In the genomic region with DNA sequence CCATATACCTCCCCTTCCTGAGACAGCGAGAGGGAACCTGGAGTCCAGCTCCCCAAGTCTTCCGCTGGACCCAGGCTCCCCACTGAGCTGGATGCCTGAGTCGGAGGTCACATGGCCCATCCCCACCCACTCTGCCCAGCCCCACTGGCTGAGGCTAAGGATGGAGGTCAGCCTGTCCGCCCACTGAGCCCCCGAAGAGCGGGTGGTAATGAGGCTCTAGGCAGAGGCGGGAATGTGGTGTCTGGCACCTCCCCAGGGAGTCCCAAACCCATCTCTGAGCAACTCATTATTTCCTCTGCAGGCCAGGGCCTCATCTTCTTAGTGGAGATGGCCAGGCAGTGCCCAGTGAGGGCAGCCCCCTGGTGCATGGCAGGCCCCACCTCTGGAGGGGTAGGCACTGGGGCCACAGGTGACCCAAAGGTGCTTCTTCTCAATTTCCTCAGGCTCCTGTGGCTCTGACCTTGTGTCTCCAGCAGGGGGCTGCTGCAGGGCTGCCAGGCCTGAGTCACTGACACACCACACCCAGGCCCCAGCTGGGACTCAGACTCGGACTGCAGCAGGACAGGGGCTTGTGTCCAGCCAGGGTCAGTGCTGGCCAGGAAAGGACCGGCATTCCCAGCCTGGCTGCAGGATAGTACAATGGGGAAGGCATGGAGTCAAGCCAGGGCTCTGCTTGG, we compare ENCODE assay signal across 8 cellular contexts. TPM values are rescaled to one million over a fixed set of nuclear protein-coding genes. Genes with fewer than 3 reads are reported as not detected.
DNase-seq lines count a peak whose midpoint lies in the region; ATAC-seq and TF ChIP-seq lines count a peak whose summit lies in the region.

No MANE protein-coding gene starts in this region.

- H3K4me1 ChIP-seq in CD8-positive, alpha-beta T cell (ENCODE audit: insufficient read depth, low read length), result peaks cover 6% of the 10 kb centered on the region
- H3K4me1 ChIP-seq in H9 (ENCODE audit: insufficient read depth, low read length), result no peaks in the 10 kb centered on the region; the same call in 1 of the 2 replicates
- peaks cover 0 to 10% (median 0%) of the 10 kb centered on the region in 4 donors for H3K4me1 ChIP-seq in Peyer's patch

- peaks cover 15% of the 10 kb centered on the region for H3K4me1 Mint-ChIP-seq in CD8-positive, alpha-beta T cell (ENCODE audit: low read depth)
- H3K4me1 Mint-ChIP-seq in H9, result peaks cover 17 to 23% of the 10 kb centered on the region in 2 experiments
- peaks cover 13% of the 10 kb centered on the region for H3K4me1 Mint-ChIP-seq in activated T-helper 17 cell treated with anti-CD3 and anti-CD28 coated beads, Interleukin-2, amount 50 U/mL, for 72 hours
- H3K4me1 Mint-ChIP-seq in glutamatergic neuron (ENCODE audit: low read depth, unreplicated experiment), result peaks cover 2% of the 10 kb centered on the region

- H3K9me3 Mint-ChIP-seq in CD8-positive, alpha-beta T cell, result no peaks in the 10 kb centered on the region
- H3K9me3 Mint-ChIP-seq in H9 (no peaks in the 10 kb centered on the region; a peak in 1 of 5 replicates), glutamatergic neuron (ENCODE audit: unreplicated experiment) (peaks cover 2% of the 10 kb centered on the region)
- H3K9me3 Mint-ChIP-seq in activated T-helper 17 cell treated with anti-CD3 and anti-CD28 coated beads, Interleukin-2, amount 50 U/mL, for 72 hours, result no peaks in the 10 kb centered on the region

- no peaks in the 10 kb centered on the region for H3K23me2 ChIP-seq in H9 (ENCODE audit: insufficient read length, low read depth, low read length, poor library complexity, severe bottlenecking)

- H3K36me3 ChIP-seq in CD8-positive, alpha-beta T cell (ENCODE audit: insufficient read depth, low read length), result peaks cover 19% of the 10 kb centered on the region
- peaks cover 0 to 51% (median 0%) of the 10 kb centered on the region in 3 donors for H3K36me3 ChIP-seq in Peyer's patch

- no peaks in the 10 kb centered on the region for H3K9me3 ChIP-seq in CD8-positive, alpha-beta T cell (ENCODE audit: low read length)
- H3K9me3 ChIP-seq in H9 (ENCODE audit: control insufficient read depth, low read depth, low read length) (no peaks in the 10 kb centered on the region), Peyer's patch (no peaks in the 10 kb centered on the region)

- H3T11ph ChIP-seq in H9 (ENCODE audit: low read length), result no peak overlapping the region

- no peak overlapping the region for H2AK5ac ChIP-seq in H9 (ENCODE audit: insufficient read length, low read length)

- peaks cover 37% of the 10 kb centered on the region for H3K36me3 Mint-ChIP-seq in CD8-positive, alpha-beta T cell
- H3K36me3 Mint-ChIP-seq in H9 (ENCODE audit: insufficient read depth in 1 of 3, low read depth in 3 of 3) (peaks cover 0 to 23% (median 12%) of the 10 kb centered on the region in 3 experiments; a peak in 5 of 7 replicates), glutamatergic neuron (ENCODE audit: unreplicated experiment) (no peaks in the 10 kb centered on the region)
- H3K36me3 Mint-ChIP-seq in activated T-helper 17 cell treated with anti-CD3 and anti-CD28 coated beads, Interleukin-2, amount 50 U/mL, for 72 hours (ENCODE audit: low read depth), result peaks cover 50% of the 10 kb centered on the region

- H4K20me1 ChIP-seq in H9 (ENCODE audit: control insufficient read depth, insufficient read depth, insufficient read length), result no peaks in the 10 kb centered on the region

- no peak overlapping the region for H4K5ac ChIP-seq in H9 (ENCODE audit: insufficient read length, low read depth, low read length)

- H2BK15ac ChIP-seq in H9 (ENCODE audit: low read depth, low read length), result no peak overlapping the region

- TF ChIP-seq POLR2A in Peyer's patch (IDR thresholded peaks at IDR 0.05), result no peak

- no peak overlapping the region for H3K4me3 ChIP-seq in CD8-positive, alpha-beta T cell (ENCODE audit: low read depth, low read length)
- H3K4me3 ChIP-seq in Peyer's patch (no peak overlapping the region), retinal pigment epithelial cell (ENCODE audit: low read length) (no peak overlapping the region)

- POLR2A ChIA-PET in CD8-positive, alpha-beta T cell (lab: Charles Lee), result no interaction called here

- H3K4ac ChIP-seq in H9 (ENCODE audit: low read depth, low read length), result no peak overlapping the region

- no peak overlapping the region for H3K23ac ChIP-seq in H9 (ENCODE audit: insufficient read length, low read depth, low read length)

- no peak overlapping the region for H3K14ac ChIP-seq in H9 (ENCODE audit: insufficient read depth, low read length)

- no CpG with 5 or more reads among the region's 9 CpGs for WGBS in H9 (ENCODE audit: extremely low coverage, insufficient read length, low lambda C conversion rate)

- no peaks in the 10 kb centered on the region for H3K27me3 ChIP-seq in CD8-positive, alpha-beta T cell (ENCODE audit: insufficient read depth, low read length)
- H3K27me3 ChIP-seq in H9 (ENCODE audit: insufficient read depth, low read length) (no peaks in the 10 kb centered on the region; the same call in 1 of the 2 replicates), Peyer's patch (no peaks in the 10 kb centered on the region)

- H3K56ac ChIP-seq in H9 (ENCODE audit: insufficient read length, low read depth, low read length), result no peak overlapping the region

- no peak overlapping the region for H2AFZ ChIP-seq in H9 (ENCODE audit: low read length)

- no peak overlapping the region for H2BK12ac ChIP-seq in H9 (ENCODE audit: insufficient read length, low read depth, low read length)

- H3K27ac Mint-ChIP-seq in CD8-positive, alpha-beta T cell, result no peak overlapping the region
- H3K27ac Mint-ChIP-seq in H9 (no peak overlapping the region; a peak in 1 of 7 replicates), glutamatergic neuron (ENCODE audit: unreplicated experiment) (no peak overlapping the region)
- H3K27ac Mint-ChIP-seq in activated T-helper 17 cell treated with anti-CD3 and anti-CD28 coated beads, Interleukin-2, amount 50 U/mL, for 72 hours, result no peak overlapping the region

- no peaks in the 10 kb centered on the region for H3K27me3 Mint-ChIP-seq in CD8-positive, alpha-beta T cell (ENCODE audit: low read depth)
- H3K27me3 Mint-ChIP-seq in H9 (ENCODE audit: low read depth) (peaks cover 21% of the 10 kb centered on the region), glutamatergic neuron (ENCODE audit: unreplicated experiment) (peaks cover 5% of the 10 kb centered on the region)
- H3K27me3 Mint-ChIP-seq in activated T-helper 17 cell treated with anti-CD3 and anti-CD28 coated beads, Interleukin-2, amount 50 U/mL, for 72 hours, result no peaks in the 10 kb centered on the region

- intact Hi-C loops in CD8-positive, alpha-beta T cell (cut with DNase I, micrococcal nuclease), result loop anchor here in 1 of 2 experiments (1.0 to 2.0 kb wide), 2 partner anchors 36 to 165 kb away; no protein-coding TSS in a partner anchor

- peak; percentile 26 for TF ChIP-seq CTCF in CD8-positive, alpha-beta T cell (IDR thresholded peaks at IDR 0.05)
- TF ChIP-seq CTCF in H9 (conservative IDR thresholded peaks at IDR 0.05), result peak; percentile 67
- TF ChIP-seq CTCF in Peyer's patch (IDR thresholded peaks at IDR 0.05), result peak; percentile 41 to 59 (median 52)
- TF ChIP-seq CTCF in glutamatergic neuron (IDR thresholded peaks at IDR 0.05; ENCODE audit: partially characterized antibody, unreplicated experiment), result peak; percentile 71
- TF ChIP-seq CTCF in retinal pigment epithelial cell (conservative IDR thresholded peaks at IDR 0.05; ENCODE audit: low read depth, low read length), result peak; percentile 76

- H3K18ac ChIP-seq in H9 (ENCODE audit: insufficient read length, low read depth, low read length), result no peak overlapping the region

- no peaks in the 10 kb centered on the region for H3K79me2 ChIP-seq in H9 (ENCODE audit: insufficient read depth, low read length)

- no peak overlapping the region for H3K4me3 Mint-ChIP-seq in CD8-positive, alpha-beta T cell
- H3K4me3 Mint-ChIP-seq in H9 (no peak overlapping the region), glutamatergic neuron (ENCODE audit: unreplicated experiment) (no peak overlapping the region)
- H3K4me3 Mint-ChIP-seq in activated T-helper 17 cell treated with anti-CD3 and anti-CD28 coated beads, Interleukin-2, amount 50 U/mL, for 72 hours, result no peak overlapping the region

- H2BK5ac ChIP-seq in H9 (ENCODE audit: insufficient read length, low read length), result no peak overlapping the region

- H4K91ac ChIP-seq in H9 (ENCODE audit: insufficient read length, low read depth, low read length), result no peak overlapping the region

- no peak overlapping the region for H3K9ac ChIP-seq in H9 (ENCODE audit: extremely low read depth, insufficient read length, low read length)

- H2BK120ac ChIP-seq in H9 (ENCODE audit: low read depth, low read length, poor library complexity, severe bottlenecking), result no peak overlapping the region

- peak in 6 of 7 experiments; percentile 22 to 66 (median 39) for DNase-seq in CD8-positive, alpha-beta T cell
- peak; percentile 71 for DNase-seq in H9
- peak; percentile 60 to 81 (median 64) for DNase-seq in Peyer's patch
- DNase-seq in glutamatergic neuron, result peak; percentile 81
- DNase-seq in retinal pigment epithelial cell (ENCODE audit: low read depth), result no peak
- DNase-seq in ecto neural progenitor cell (ENCODE audit: low spot score), result no peak

- no peak overlapping the region for H3K4me2 ChIP-seq in H9 (ENCODE audit: insufficient read depth, insufficient read length, low read length)

- H2BK20ac ChIP-seq in H9 (ENCODE audit: low read depth, low read length, poor library complexity, severe bottlenecking), result no peak overlapping the region

- H4K8ac ChIP-seq in H9 (replicated peaks; ENCODE audit: insufficient read length, low read depth, low read length), result no peak overlapping the region

- H3K27ac ChIP-seq in CD8-positive, alpha-beta T cell (ENCODE audit: low read depth, low read length), result no peak overlapping the region
- H3K27ac ChIP-seq in H9 (ENCODE audit: insufficient read length, low read depth, low read length) (no peak overlapping the region), Peyer's patch (no peak overlapping the region)

- no peaks in the 10 kb centered on the region for H3K79me1 ChIP-seq in H9 (ENCODE audit: insufficient read depth, low read depth, low read length, poor library complexity, severe bottlenecking)

- CTCF ChIA-PET in CD8-positive, alpha-beta T cell (lab: Charles Lee), result interaction anchor here (0.6 to 4.9 kb wide), 24 partner anchors 9 to 495 kb away, joined by 3 to 38 read pairs (median 4); no protein-coding TSS in a partner anchor

- peak; percentile 57 for ATAC-seq in CD8-positive, alpha-beta T cell
- ATAC-seq in activated T-helper 17 cell treated with anti-CD3 and anti-CD28 coated beads, Interleukin-2, amount 50 U/mL, for 72 hours (replicated peaks), result peak; percentile 58
- no peak for ATAC-seq in GM21619 (IDR thresholded peaks at IDR 0.05; ENCODE audit: unreplicated experiment)

RNA-seq across cellular contexts. Expression of a gene that starts 10.2 kb away (rescaled TPM):
- 1 to 10 TPM; 3.8 to 4.2 TPM for total RNA-seq in CD8-positive, alpha-beta T cell
- total RNA-seq in H9 (2021) (3.4 and 4.3 TPM in 2 replicates), Peyer's patch (10 to 100 TPM in 3 of 4 donors, 1 to 10 TPM in 1; 8.4 to 75.9 (median 33.1) TPM), glutamatergic neuron (ENCODE audit: unreplicated experiment) (16.9 TPM)
- total RNA-seq in activated T-helper 17 cell treated with anti-CD3 and anti-CD28 coated beads, Interleukin-2, amount 50 U/mL, for 72 hours, result 1 to 10 TPM; 1.7 to 3.6 TPM

Comparison
In these comparisons a context has a peak if more than half of its experiments do, and no peak if none do; other contexts are left out.
1. DNase-seq: peak in CD8-positive, alpha-beta T cell (6 of 7), H9 (single experiment), Peyer's patch (3 of 3) and glutamatergic neuron (single experiment); none in retinal pigment epithelial cell (single experiment) and ecto neural progenitor cell (single experiment).
2. CTCF ChIP-seq: peak in every context shown above with its lines; median percentile 76 in retinal pigment epithelial cell; 71 in glutamatergic neuron; 67 in H9; 52 in Peyer's patch; 26 in CD8-positive, alpha-beta T cell.